1 cellular context compared by ENCODE assay signal in the genomic region with DNA sequence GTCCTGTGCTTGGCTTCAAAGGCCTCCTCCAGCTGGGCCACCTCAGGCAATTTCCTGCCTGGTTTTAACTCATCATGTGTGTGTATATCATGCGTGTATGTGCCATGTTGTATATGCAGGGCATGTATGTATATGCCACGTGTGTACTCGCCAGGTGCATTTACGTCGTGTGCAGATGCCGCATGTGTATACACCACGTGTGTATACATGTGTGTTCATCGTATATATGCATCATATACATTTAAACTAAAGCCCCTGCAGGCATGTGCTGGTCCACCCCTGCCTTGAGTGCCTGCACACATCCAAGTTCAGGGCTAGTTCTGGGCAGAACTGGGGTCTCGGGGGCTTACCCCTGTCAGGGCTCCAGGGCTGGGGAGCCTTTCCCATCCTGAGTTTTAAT.
A peak's percentile ranks its signal among the peaks of the same experiment; 100 is the strongest.
TF ChIP-seq lines count a peak whose summit lies in the region.

No MANE protein-coding gene starts in this region.

TF ChIP-seq in HepG2, 621 proteins besides CTCF, POLR2A, EP300 and RAD21 (continued from another document):
- no peak for TF ChIP-seq THRA (CRISPR knock-in tag; IDR thresholded peaks at IDR 0.05; ENCODE audit: borderline replicate concordance)
- TF ChIP-seq, protein P1, sequence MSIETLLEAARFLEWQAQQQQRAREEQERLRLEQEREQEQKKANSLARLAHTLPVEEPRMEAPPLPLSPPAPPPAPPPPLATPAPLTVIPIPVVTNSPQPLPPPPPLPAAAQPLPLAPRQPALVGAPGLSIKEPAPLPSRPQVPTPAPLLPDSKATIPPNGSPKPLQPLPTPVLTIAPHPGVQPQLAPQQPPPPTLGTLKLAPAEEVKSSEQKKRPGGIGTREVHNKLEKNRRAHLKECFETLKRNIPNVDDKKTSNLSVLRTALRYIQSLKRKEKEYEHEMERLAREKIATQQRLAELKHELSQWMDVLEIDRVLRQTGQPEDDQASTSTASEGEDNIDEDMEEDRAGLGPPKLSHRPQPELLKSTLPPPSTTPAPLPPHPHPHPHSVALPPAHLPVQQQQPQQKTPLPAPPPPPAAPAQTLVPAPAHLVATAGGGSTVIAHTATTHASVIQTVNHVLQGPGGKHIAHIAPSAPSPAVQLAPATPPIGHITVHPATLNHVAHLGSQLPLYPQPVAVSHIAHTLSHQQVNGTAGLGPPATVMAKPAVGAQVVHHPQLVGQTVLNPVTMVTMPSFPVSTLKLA (IDR thresholded peaks at IDR 0.05) = peak; percentile 96
TF ChIP-seq in HepG2: peak in this region for 1.
